In genomic region chr17:56416682-56417351, GRCh38 we compare ENCODE assay signal across 35 cellular contexts.
"Had no signal": no experiment of that assay in that cellular context is flagged by ENCODE, and none has a peak within 500 bp of the region (broad histone marks: within the 10 kb centered on the region; RNA-seq: fewer than 3 reads in every experiment).

No MANE protein-coding gene starts in this region.

- H3K27me3 ChIP-seq: MG63 had no signal

- DNase-seq: Karpas-422, Kasumi-1, MG63, MM.1S, MV-4-11, NCI-H1048, NCI-H1092, NCI-H1092 treated with DMSO at 0.1 percent for 48 hours, NCI-H1105, NCI-H1105 treated with DMSO at 0.1 percent for 48 hours, NCI-H1417, NCI-H1417 treated with DMSO at 0.1 percent for 48 hours, NCI-H1436, NCI-H1436 treated with DMSO at 0.1 percent for 48 hours, NCI-H146, NCI-H1694, NCI-H1694 treated with DMSO at 0.1 percent for 48 hours, NCI-H187, NCI-H187 treated with DMSO at 0.1 percent for 48 hours, NCI-H1930, NCI-H2029, NCI-H2029 treated with DMSO at 0.1 percent for 48 hours, NCI-H2081, NCI-H2081 treated with DMSO at 0.1 percent for 48 hours, NCI-H2107, NCI-H2171, NCI-H2171 treated with DMSO at 0.1 percent for 48 hours, NCI-H2227 treated with DMSO at 0.1 percent for 48 hours, NCI-H226, NCI-H345, NCI-H446, NCI-H446 treated with DMSO at 0.1 percent for 48 hours, NCI-H510A, NCI-H510A treated with DMSO at 0.1 percent for 48 hours, NCI-H524 had no signal

- H3K4me3 ChIP-seq: MG63 had no signal

- H3K36me3 ChIP-seq: MG63 had no signal
